In genomic region chr2:208369091-208369490, GRCh38 we compare ENCODE assay signal across 30 cellular contexts. TPM values are rescaled to one million over a fixed set of nuclear protein-coding genes. Genes with fewer than 3 reads are reported as not detected.
DNase-seq lines count a peak whose midpoint lies in the region; ATAC-seq and TF ChIP-seq lines count a peak whose summit lies in the region.
"Had no signal": no experiment of that assay in that cellular context is flagged by ENCODE, and none has a peak within 500 bp of the region (broad histone marks: within the 10 kb centered on the region; RNA-seq: fewer than 3 reads in every experiment).

No MANE protein-coding gene starts in this region.

- ATAC-seq in SK-N-SH treated with all-trans-retinoic acid at 6 μM for 48 hours, result no peak
- ATAC-seq: CD8-positive, alpha-beta T cell; mucosa of descending colon; sciatic nerve had no signal

- H3K4me3 ChIP-seq in SK-N-SH (ENCODE audit: low read depth in 2 of 2, low read length in 1 of 2) (no peak overlapping the region), epithelial cell of esophagus (ENCODE audit: low read length) (no peak overlapping the region), suprapubic skin (no peak overlapping the region)
- H3K4me3 ChIP-seq: hepatocyte, mucosa of descending colon, tibial artery had no signal

- H3F3A ChIP-seq in SK-N-SH (replicated peaks; ENCODE audit: insufficient read depth), result peaks cover 20% of the 10 kb centered on the region

- H3K79me2 ChIP-seq in SK-N-SH (ENCODE audit: insufficient read depth), result no peaks in the 10 kb centered on the region
- H3K79me2 ChIP-seq: hepatocyte, parathyroid adenoma had no signal

- DNase-seq in SK-N-SH, result no peak
- peak; percentile 48 for DNase-seq in epithelial cell of esophagus (ENCODE audit: low read depth)
- DNase-seq in kidney glomerular epithelial cell (lab: John Stamatoyannopoulos, UW), result peak; percentile 61
- DNase-seq in activated naive CD4-positive, alpha-beta T cell treated with anti-CD3 and anti-CD28 coated beads for 36 hours, result no peak
- DNase-seq in NCI-H2227 treated with DMSO at 0.1 percent for 48 hours (lab: John Stamatoyannopoulos, UW), result no peak
- no peak for DNase-seq in GM13976 (ENCODE audit: low spot score)
- no peak for DNase-seq in suprapubic skin (ENCODE audit: low spot score in 2 of 2)
- DNase-seq: activated CD4-positive, alpha-beta T cell treated with anti-CD3 and anti-CD28 coated beads for 48 hours; activated naive CD4-positive, alpha-beta T cell treated with anti-CD3 and anti-CD28 coated beads, Interleukin-2, amount 10 ng/mL, durations not matched to agents 7 days and 5 days; AML-193; anterior cingulate cortex; CD8-positive, alpha-beta T cell; KBM-7; left ventricle myocardium superior; mucosa of descending colon; MV-4-11; NCI-H1694; NCI-H2171 treated with DMSO at 0.1 percent for 48 hours; NCI-H69; T-helper 2 cell; tibial artery had no signal

- 71% methylated on average over 2 of the region's 2 CpGs for WGBS in SK-N-SH (ENCODE audit: low lambda C conversion rate)
- 90% methylated on average over 2 of the region's 2 CpGs for WGBS in suprapubic skin

- POLR2A ChIA-PET in SK-N-SH (lab: Yijun Ruan, JAX), result no interaction called here

- H3K4me1 ChIP-seq in SK-N-SH (ENCODE audit: control insufficient read depth in 1 of 2, insufficient read depth in 2 of 2, low read depth in 1 of 2, low read length in 1 of 2) (peaks cover 0 to 3% of the 10 kb centered on the region in 2 experiments; a peak in 1 of 4 replicates), suprapubic skin (no peaks in the 10 kb centered on the region)
- H3K4me1 ChIP-seq: parathyroid adenoma, tibial artery had no signal

- H3K9me3 Mint-ChIP-seq in activated naive CD4-positive, alpha-beta T cell treated with anti-CD3 and anti-CD28 coated beads for 36 hours, result peaks cover 5% of the 10 kb centered on the region

- no peak overlapping the region for H3K4me2 ChIP-seq in SK-N-SH
- H3K4me2 ChIP-seq: hepatocyte had no signal

- intact Hi-C loops in activated naive CD4-positive, alpha-beta T cell treated with anti-CD3 and anti-CD28 coated beads for 36 hours (cut with micrococcal nuclease), result no loop called here

- no peaks in the 10 kb centered on the region for H3K4me1 Mint-ChIP-seq in activated naive CD4-positive, alpha-beta T cell treated with anti-CD3 and anti-CD28 coated beads for 36 hours (ENCODE audit: low read depth)
- H3K4me1 Mint-ChIP-seq: activated naive CD4-positive, alpha-beta T cell treated with anti-CD3 and anti-CD28 coated beads, Interleukin-2, amount 10 ng/mL, durations not matched to agents 7 days and 5 days; nephron had no signal

- no peak for TF ChIP-seq POLR2A in suprapubic skin (IDR thresholded peaks at IDR 0.05)

- H3K27me3 ChIP-seq in SK-N-SH (ENCODE audit: insufficient read depth) (no peaks in the 10 kb centered on the region), suprapubic skin (no peaks in the 10 kb centered on the region)
- H3K27me3 ChIP-seq: hepatocyte, tibial artery had no signal

- TF ChIP-seq CTCF in SK-N-SH (IDR thresholded peaks at IDR 0.05) (no peak), epithelial cell of esophagus (IDR thresholded peaks at IDR 0.05; ENCODE audit: insufficient read depth, low read depth, low read length, missing control alignments) (no peak), GM13976 (IDR thresholded peaks at IDR 0.05; ENCODE audit: borderline replicate concordance, control extremely low read depth, extremely low read depth, insufficient read depth, missing control alignments) (no peak), suprapubic skin (IDR thresholded peaks at IDR 0.05) (no peak)

- CTCF ChIA-PET in SK-N-SH (lab: Yijun Ruan, JAX), result no interaction called here
- CTCF ChIA-PET in activated naive CD4-positive, alpha-beta T cell treated with anti-CD3 and anti-CD28 coated beads for 36 hours (lab: Charles Lee), result interaction anchor here (0.6 to 0.8 kb wide), 2 partner anchors 11 to 99 kb away, joined by 3 to 4 read pairs; no protein-coding TSS in a partner anchor

- H2AFZ ChIP-seq in SK-N-SH (ENCODE audit: low read depth), result no peak overlapping the region
- H2AFZ ChIP-seq: hepatocyte, parathyroid adenoma had no signal

- peaks cover 7% of the 10 kb centered on the region for H3K36me3 Mint-ChIP-seq in activated naive CD4-positive, alpha-beta T cell treated with anti-CD3 and anti-CD28 coated beads for 36 hours (ENCODE audit: low read depth)
- H3K36me3 Mint-ChIP-seq: activated naive CD4-positive, alpha-beta T cell treated with anti-CD3 and anti-CD28 coated beads, Interleukin-2, amount 10 ng/mL, durations not matched to agents 7 days and 5 days had no signal

- H3K4me3 Mint-ChIP-seq in activated naive CD4-positive, alpha-beta T cell treated with anti-CD3 and anti-CD28 coated beads for 36 hours, result no peak overlapping the region
- H3K4me3 Mint-ChIP-seq: activated naive CD4-positive, alpha-beta T cell treated with anti-CD3 and anti-CD28 coated beads, Interleukin-2, amount 10 ng/mL, durations not matched to agents 7 days and 5 days; CD8-positive, alpha-beta T cell; dendritic cell treated with granulocyte-macrophage colony-stimulating factor and Interleukin-4, amounts not matched to agents 40 ng/mL and 50 ng/mL, for 4 days; nephron; stimulated activated naive CD8-positive, alpha-beta T cell treated with anti-CD3 and anti-CD28 coated beads, Interleukin-15, Interleukin-2, amounts not matched to agents 100 ng/mL and 50 ng/mL, for 24 hours had no signal

- no peak overlapping the region for H3K27ac Mint-ChIP-seq in activated naive CD4-positive, alpha-beta T cell treated with anti-CD3 and anti-CD28 coated beads for 36 hours
- H3K27ac Mint-ChIP-seq: activated naive CD4-positive, alpha-beta T cell treated with anti-CD3 and anti-CD28 coated beads, Interleukin-2, amount 10 ng/mL, durations not matched to agents 7 days and 5 days; CD8-positive, alpha-beta T cell; dendritic cell treated with granulocyte-macrophage colony-stimulating factor and Interleukin-4, amounts not matched to agents 40 ng/mL and 50 ng/mL, for 4 days; nephron; stimulated activated naive CD8-positive, alpha-beta T cell treated with anti-CD3 and anti-CD28 coated beads, Interleukin-15, Interleukin-2, amounts not matched to agents 100 ng/mL and 50 ng/mL, for 24 hours had no signal

- TF ChIP-seq EP300 in SK-N-SH (IDR thresholded peaks at IDR 0.05; ENCODE audit: borderline replicate concordance in 1 of 2, low read depth in 1 of 2, low read length in 1 of 2) (no peak), suprapubic skin (IDR thresholded peaks at IDR 0.05) (no peak)

- in situ Hi-C loops in GM13976 (cut with MboI; ENCODE audit: low sequenced_read_pairs, unreplicated experiment), result no loop called here

- H4K20me1 ChIP-seq in SK-N-SH (ENCODE audit: insufficient read depth), result no peaks in the 10 kb centered on the region

- H3K27ac ChIP-seq in SK-N-SH (ENCODE audit: low read depth in 2 of 2, low read length in 1 of 2), result peak overlapping the region in 1 of 2 experiments; percentile 56; a peak in 1 of 4 replicates
- H3K27ac ChIP-seq in suprapubic skin, result no peak overlapping the region
- H3K27ac ChIP-seq: 22Rv1, hepatocyte, parathyroid adenoma, tibial artery had no signal

- no peak for TF ChIP-seq RAD21 in SK-N-SH (IDR thresholded peaks at IDR 0.05; ENCODE audit: low read length)

- H3K36me3 ChIP-seq in SK-N-SH (replicated peaks in 1 of 2; ENCODE audit: control insufficient read depth in 1 of 2, insufficient read depth in 2 of 2, low read length in 1 of 2) (peaks cover 0 to 8% of the 10 kb centered on the region in 2 experiments), suprapubic skin (no peaks in the 10 kb centered on the region)
- H3K36me3 ChIP-seq: tibial artery had no signal

- peaks cover 12% of the 10 kb centered on the region for H3K9me3 ChIP-seq in SK-N-SH
- H3K9me3 ChIP-seq in suprapubic skin, result no peaks in the 10 kb centered on the region
- H3K9me3 ChIP-seq: mucosa of descending colon had no signal

- peaks cover 9% of the 10 kb centered on the region for H3K27me3 Mint-ChIP-seq in activated naive CD4-positive, alpha-beta T cell treated with anti-CD3 and anti-CD28 coated beads for 36 hours (ENCODE audit: low read depth)
- H3K27me3 Mint-ChIP-seq: activated naive CD4-positive, alpha-beta T cell treated with anti-CD3 and anti-CD28 coated beads, Interleukin-2, amount 10 ng/mL, durations not matched to agents 7 days and 5 days; dendritic cell treated with granulocyte-macrophage colony-stimulating factor and Interleukin-4, amounts not matched to agents 40 ng/mL and 50 ng/mL, for 4 days had no signal

- H3K9ac ChIP-seq in SK-N-SH, result no peak overlapping the region
- H3K9ac ChIP-seq: parathyroid adenoma had no signal

- no peaks in the 10 kb centered on the region for H3K9me2 ChIP-seq in SK-N-SH

TF ChIP-seq in SK-N-SH, 30 proteins besides CTCF, POLR2A, EP300 and RAD21 (continues in another document):
- 0 out of 2 replicates have a peak, but pooled peaks have one; percentile 13 for TF ChIP-seq PBX3 (IDR thresholded peaks at IDR 0.05)

TF ChIP-seq in SK-N-SH treated with all-trans-retinoic acid at 6 μM for 48 hours, 23 proteins besides CTCF, POLR2A, EP300 and RAD21 (continues in another document):
- no peak for TF ChIP-seq TSHZ2 (CRISPR knock-in tag; IDR thresholded peaks at IDR 0.05)
- no peak for TF ChIP-seq SNAI2 (CRISPR knock-in tag; IDR thresholded peaks at IDR 0.05)
- TF ChIP-seq OSR1 (CRISPR knock-in tag; IDR thresholded peaks at IDR 0.05), result no peak

RNA-seq across cellular contexts. Expression of gene PTH2R, which starts 37.5 kb away (rescaled TPM):
- 4.0 and 5.3 TPM in 2 replicates for polyA plus RNA-seq in SK-N-SH (2012; rRNA removed)
- 4.6 and 5.3 TPM in 2 replicates for polyA plus RNA-seq in SK-N-SH (2012; cell fraction: cytosol; rRNA removed)
- 5.1 and 7.4 TPM in 2 replicates for polyA plus RNA-seq in SK-N-SH (2012; cell fraction: nucleus; rRNA removed)
- not detected for total RNA-seq in activated naive CD4-positive, alpha-beta T cell treated with anti-CD3 and anti-CD28 coated beads for 36 hours
- total RNA-seq in suprapubic skin, result under 1 TPM in 1 of 4 donors, not detected in 3; 0.56 TPM
- total RNA-seq: cardiac septum; CD8-positive, alpha-beta T cell; hepatocyte; left ventricle myocardium superior had no signal
- polyA plus RNA-seq: hepatocyte had no signal

Comparison
In these comparisons a context has a peak if more than half of its experiments do, and no peak if none do; other contexts are left out.
1. DNase-seq: peak in epithelial cell of esophagus (single experiment) and kidney glomerular epithelial cell (single experiment); none in SK-N-SH (single experiment), activated naive CD4-positive, alpha-beta T cell treated with anti-CD3 and anti-CD28 coated beads for 36 hours (single experiment), NCI-H2227 treated with DMSO at 0.1 percent for 48 hours (single experiment), GM13976 (single experiment) and suprapubic skin (0 of 2).